Comparison of ENCODE assay signal across 12 cellular contexts in genomic region chr2:152406836-152407161, GRCh38.
DNase-seq lines count a peak whose midpoint lies in the region; ATAC-seq, FAIRE-seq and TF ChIP-seq lines count a peak whose summit lies in the region.
"Had no signal": no experiment of that assay in that cellular context is flagged by ENCODE, and none has a peak within 500 bp of the region (broad histone marks: within the 10 kb centered on the region; RNA-seq: fewer than 3 reads in every experiment).

No MANE protein-coding gene starts in this region.

- H3K9me3 ChIP-seq in endothelial cell of umbilical vein (replicated peaks; ENCODE audit: control insufficient read depth, insufficient read depth, low read length) = no peaks in the 10 kb centered on the region
- H3K9me3 ChIP-seq in ovary = no peaks in the 10 kb centered on the region
- H3K9me3 ChIP-seq in mucosa of descending colon = no peaks in the 10 kb centered on the region

- H3K4me3 Mint-ChIP-seq in Calu3 (ENCODE audit: low read depth, unreplicated experiment) (peak overlapping the region; percentile 68), IgD-negative memory B cell (peak overlapping the region; percentile 72 to 93 (median 77))
- H3K4me3 Mint-ChIP-seq: activated T-cell treated with anti-CD3 and anti-CD28 coated beads, Interleukin-2, amount 50 U/mL, for 24 hours had no signal

- dilution Hi-C loops in endothelial cell of umbilical vein (cut with MboI; ENCODE audit: extremely low pct_ligation_motif_present, low sequenced_read_pairs) = no loop called here

- no peaks in the 10 kb centered on the region for H3K9me1 ChIP-seq in endothelial cell of umbilical vein (replicated peaks; ENCODE audit: control insufficient read depth, extremely low read depth, insufficient read depth, low read length)

- H3K36me3 Mint-ChIP-seq in Calu3 (ENCODE audit: insufficient read depth, unreplicated experiment) (peaks cover 14% of the 10 kb centered on the region), IgD-negative memory B cell (no peaks in the 10 kb centered on the region)

- intact Hi-C loops in Calu3 (cut with micrococcal nuclease; ENCODE audit: unreplicated experiment) = loop anchor here (5.0 kb wide), 2 partner anchors 69 to 101 kb away; partner anchors contain the start of gene FMNL2
- intact Hi-C loops in endothelial cell of umbilical vein (cut with micrococcal nuclease) = loop anchor here (5.0 kb wide), 1 partner anchor 214 kb away; no protein-coding TSS in a partner anchor
- intact Hi-C loops in ovary (cut with DNase I) = no loop called here
- intact Hi-C loops in mucosa of descending colon (cut with DNase I, micrococcal nuclease) = no loop called here

- peak; percentile 64 for FAIRE-seq in endothelial cell of umbilical vein (lab: Jason Lieb, UNC)

- H3K4me2 ChIP-seq in endothelial cell of umbilical vein (ENCODE audit: insufficient read depth, low read length) = peak overlapping the region; percentile 53

- peaks cover 82% of the 10 kb centered on the region for H3K4me1 Mint-ChIP-seq in Calu3 (ENCODE audit: low read depth, unreplicated experiment)
- peaks cover 17 to 20% (median 20%) of the 10 kb centered on the region in 3 donors for H3K4me1 Mint-ChIP-seq in IgD-negative memory B cell

- no peak for TF ChIP-seq POLR2A in endothelial cell of umbilical vein (IDR thresholded peaks at IDR 0.05; ENCODE audit: low read depth, low read length)
- TF ChIP-seq POLR2A in ovary (IDR thresholded peaks at IDR 0.05) = no peak

- H3K4me3 ChIP-seq in endothelial cell of umbilical vein (replicated peaks in 1 of 3; ENCODE audit: insufficient read depth in 1 of 3, low read depth in 1 of 3, low read length in 3 of 3) = no peak overlapping the region
- H3K4me3 ChIP-seq in ovary = peak overlapping the region; percentile 16
- no peak overlapping the region for H3K4me3 ChIP-seq in mucosa of descending colon

- no peaks in the 10 kb centered on the region for H4K20me1 ChIP-seq in endothelial cell of umbilical vein (replicated peaks; ENCODE audit: control insufficient read depth, extremely low read depth, insufficient read depth, low read length)

- no peaks in the 10 kb centered on the region for H3K36me3 ChIP-seq in endothelial cell of umbilical vein (ENCODE audit: control insufficient read depth in 2 of 2, extremely low read depth in 1 of 2, insufficient read depth in 2 of 2, low read length in 2 of 2)
- H3K36me3 ChIP-seq in ovary = no peaks in the 10 kb centered on the region
- H3K36me3 ChIP-seq in mucosa of descending colon (ENCODE audit: low read depth) = no peaks in the 10 kb centered on the region

- POLR2A ChIA-PET in endothelial cell of umbilical vein (lab: Charles Lee) = no interaction called here

- no peak overlapping the region for H2AFZ ChIP-seq in endothelial cell of umbilical vein (ENCODE audit: low read depth, low read length)

- BruUV-seq in Calu3 (replicated peaks; lab: Mats Ljungman, UMichigan) (TSS peak; percentile 37), endothelial cell of umbilical vein (replicated peaks; lab: Mats Ljungman, UMichigan) (no TSS peak)

- 24 to 46% (median 44%) methylated on average over 2 of the region's 2 CpGs for WGBS in ovary, 3 donors

- peaks cover 53% of the 10 kb centered on the region for H3K79me2 ChIP-seq in endothelial cell of umbilical vein (ENCODE audit: control insufficient read depth, insufficient read depth, low read length)

- CTCF ChIA-PET in Calu3 (lab: Charles Lee) (interaction anchor here (0.6 to 1.7 kb wide), 5 partner anchors 8 to 65 kb away, joined by 3 to 11 read pairs (median 3); no protein-coding TSS in a partner anchor), endothelial cell of umbilical vein (lab: Charles Lee) (interaction anchor here (1.0 to 6.3 kb wide), 5 partner anchors 7 to 148 kb away, joined by 3 to 31 read pairs (median 4); no protein-coding TSS in a partner anchor)

- no peak for DNase-seq in Calu3
- DNase-seq in endothelial cell of umbilical vein (ENCODE audit: low read depth, low spot score) = no peak
- DNase-seq in ovary = no peak
- no peak for DNase-seq in NOMO-1 (lab: John Stamatoyannopoulos, UW; ENCODE audit: unreplicated experiment in 2 of 2)
- DNase-seq in mucosa of descending colon = no peak
- DNase-seq: activated T-cell treated with anti-CD3 and anti-CD28 coated beads, Interleukin-2, amount 50 U/mL, for 24 hours; cortex of kidney; DMS 273 treated with DMSO at 0.1 percent for 48 hours; NCI-H510A treated with DMSO at 0.1 percent for 48 hours had no signal

- no peak for TF ChIP-seq CTCF in Calu3 (IDR thresholded peaks at IDR 0.05; ENCODE audit: unreplicated experiment)
- TF ChIP-seq CTCF in endothelial cell of umbilical vein (IDR thresholded peaks at IDR 0.05; ENCODE audit: extremely low read depth in 1 of 2, insufficient read depth in 1 of 2, low read depth in 1 of 2, low read length in 2 of 2) = no peak
- TF ChIP-seq CTCF in ovary (IDR thresholded peaks at IDR 0.05) = no peak
- TF ChIP-seq CTCF in mucosa of descending colon (IDR thresholded peaks at IDR 0.05) = no peak

- H3K27me3 Mint-ChIP-seq in Calu3 (ENCODE audit: unreplicated experiment) (no peaks in the 10 kb centered on the region), IgD-negative memory B cell (no peaks in the 10 kb centered on the region)

- ATAC-seq in HG02884 (IDR thresholded peaks at IDR 0.05; ENCODE audit: unreplicated experiment) = no peak
- no peak for ATAC-seq in mucosa of descending colon
- ATAC-seq in HG03520 (IDR thresholded peaks at IDR 0.05; ENCODE audit: unreplicated experiment) = no peak

- peak overlapping the region; percentile 78 for H3K27ac Mint-ChIP-seq in Calu3 (ENCODE audit: unreplicated experiment)
- H3K27ac Mint-ChIP-seq in IgD-negative memory B cell = peak overlapping the region in 2 of 3 donors; percentile 41 to 62
- H3K27ac Mint-ChIP-seq: activated T-cell treated with anti-CD3 and anti-CD28 coated beads, Interleukin-2, amount 50 U/mL, for 24 hours had no signal

- H3K9ac ChIP-seq in endothelial cell of umbilical vein (replicated peaks; ENCODE audit: extremely low read depth, insufficient read depth, low read length) = no peak overlapping the region

- no peak for TF ChIP-seq EP300 in ovary (IDR thresholded peaks at IDR 0.05)

- H3K4me1 ChIP-seq in endothelial cell of umbilical vein (ENCODE audit: control insufficient read depth, extremely low read depth, insufficient read depth, low read length) (peaks cover 57% of the 10 kb centered on the region), ovary (ENCODE audit: insufficient read depth) (peaks cover 17% of the 10 kb centered on the region), mucosa of descending colon (ENCODE audit: low read depth) (no peaks in the 10 kb centered on the region)

- H3K27me3 ChIP-seq in endothelial cell of umbilical vein (ENCODE audit: control insufficient read depth in 2 of 2, insufficient read depth in 2 of 2, low read length in 2 of 2) = no peaks in the 10 kb centered on the region
- H3K27me3 ChIP-seq in ovary = no peaks in the 10 kb centered on the region

- H3K27ac ChIP-seq in endothelial cell of umbilical vein (ENCODE audit: insufficient read depth, low read depth, low read length) = peak overlapping the region; percentile 64
- H3K27ac ChIP-seq in ovary = no peak overlapping the region

- H3K9me3 Mint-ChIP-seq in Calu3 (ENCODE audit: low read depth, unreplicated experiment) (no peaks in the 10 kb centered on the region), IgD-negative memory B cell (no peaks in the 10 kb centered on the region)
- H3K9me3 Mint-ChIP-seq: activated T-cell treated with anti-CD3 and anti-CD28 coated beads, Interleukin-2, amount 50 U/mL, for 24 hours had no signal

TF ChIP-seq in endothelial cell of umbilical vein, 7 proteins besides CTCF, POLR2A, EP300 and RAD21:
- TF ChIP-seq JUN (IDR thresholded peaks at IDR 0.05; ENCODE audit: borderline replicate concordance, insufficient read depth, insufficient read length, low read depth) = no peak
- no peak for TF ChIP-seq GATA2 (IDR thresholded peaks at IDR 0.05; ENCODE audit: insufficient read depth, insufficient read length, low read depth, low read length)
- TF ChIP-seq FOS (IDR thresholded peaks at IDR 0.05; ENCODE audit: borderline replicate concordance, insufficient read depth, low read length) = no peak
- no peak for TF ChIP-seq MAX (IDR thresholded peaks at IDR 0.05; ENCODE audit: insufficient read depth, insufficient read length)

Comparison
In these comparisons a context has a peak if more than half of its experiments do, and no peak if none do; other contexts are left out.
1. intact Hi-C loops: an anchor here in Calu3 (5.0 kb wide) and endothelial cell of umbilical vein (5.0 kb wide); none called in ovary and mucosa of descending colon.